In genomic region chr3:42830437-42831320, GRCh38 we compare ENCODE assay signal across 8 cellular contexts. TPM values are rescaled to one million over a fixed set of nuclear protein-coding genes. Genes with fewer than 3 reads are reported as not detected.
DNase-seq lines count a peak whose midpoint lies in the region; ATAC-seq and TF ChIP-seq lines count a peak whose summit lies in the region.

No MANE protein-coding gene starts in this region.

- TF ChIP-seq POLR2A in upper lobe of left lung (IDR thresholded peaks at IDR 0.05): no peak

- no peaks in the 10 kb centered on the region for H4K20me1 ChIP-seq in GM23338 (replicated peaks; ENCODE audit: insufficient read depth)

- H3K36me3 Mint-ChIP-seq in GM23338 (ENCODE audit: low read depth): no peaks in the 10 kb centered on the region

- no peak for TF ChIP-seq EP300 in upper lobe of left lung (IDR thresholded peaks at IDR 0.05)

- no peaks in the 10 kb centered on the region for H3K9me3 ChIP-seq in upper lobe of left lung

- H2AFZ ChIP-seq in GM23338: no peak overlapping the region

- H3K27me3 Mint-ChIP-seq in GM23338 (ENCODE audit: insufficient read depth, low read depth, poor library complexity): peaks cover 8% of the 10 kb centered on the region

- 37 to 38% methylated on average over 7 of the region's 7 CpGs for WGBS in upper lobe of left lung, 2 donors

- H3K4me3 Mint-ChIP-seq in GM23338: no peak overlapping the region; the same call in 2 of the 3 replicates

- H3K27ac Mint-ChIP-seq in GM23338: 0 out of 2 replicates have a peak overlapping the region, but pooled peaks have one; percentile 57

- no peaks in the 10 kb centered on the region for H3F3A ChIP-seq in GM23338 (replicated peaks; ENCODE audit: low read depth)

- H3K27ac ChIP-seq in GM23338 (ENCODE audit: low read depth): no peak overlapping the region
- no peak overlapping the region for H3K27ac ChIP-seq in upper lobe of left lung

- H3K79me2 ChIP-seq in GM23338 (replicated peaks; ENCODE audit: insufficient read depth): no peaks in the 10 kb centered on the region

- H3K4me2 ChIP-seq in GM23338: peak overlapping the region; percentile 39

- H3K4me3 ChIP-seq in GM23338: peak overlapping the region; percentile 26
- no peak overlapping the region for H3K4me3 ChIP-seq in upper lobe of left lung

- intact Hi-C loops in head of caudate nucleus (cut with DNase I): loop anchor here (10.0 kb wide), 1 partner anchor 54 kb away; no protein-coding TSS in a partner anchor

- H3K4me1 Mint-ChIP-seq in GM23338: peaks cover 15% of the 10 kb centered on the region

- TF ChIP-seq CTCF in GM23338 (conservative IDR thresholded peaks at IDR 0.05; ENCODE audit: low read depth in 2 of 2) (peak; percentile 79 to 82), upper lobe of left lung (IDR thresholded peaks at IDR 0.05) (peak in 4 of 6 experiments; percentile 39 to 46 (median 43))

- DNase-seq in AG08395 (ENCODE audit: low spot score): peak; percentile 37
- DNase-seq in GM23338 (ENCODE audit: low spot score): peak; percentile 91
- peak; percentile 58 to 62 for DNase-seq in SHP77 (lab: John Stamatoyannopoulos, UW)
- peak; percentile 7 for DNase-seq in globus pallidus (ENCODE audit: low spot score)
- DNase-seq in upper lobe of left lung: no peak
- DNase-seq in head of caudate nucleus: no peak
- DNase-seq in stimulated activated naive CD8-positive, alpha-beta T cell treated with anti-CD3 and anti-CD28 coated beads, Interleukin-15, Interleukin-2, amounts not matched to agents 100 U/mL and 50 U/mL, for 24 hours: no peak

- no peaks in the 10 kb centered on the region for H3K9me2 ChIP-seq in GM23338 (ENCODE audit: insufficient read depth)

- no peaks in the 10 kb centered on the region for H3K27me3 ChIP-seq in GM23338 (ENCODE audit: insufficient read depth)
- H3K27me3 ChIP-seq in upper lobe of left lung: no peaks in the 10 kb centered on the region

- no peaks in the 10 kb centered on the region for H3K9me3 Mint-ChIP-seq in GM23338

- no peaks in the 10 kb centered on the region for H3K36me3 ChIP-seq in GM23338 (ENCODE audit: insufficient read depth)
- H3K36me3 ChIP-seq in upper lobe of left lung: no peaks in the 10 kb centered on the region

- H3K4me1 ChIP-seq in GM23338 (ENCODE audit: insufficient read depth): peaks cover 7% of the 10 kb centered on the region; the same call in 1 of the 2 replicates
- peaks cover 0 to 5% (median 2%) of the 10 kb centered on the region in 4 donors for H3K4me1 ChIP-seq in upper lobe of left lung

- ATAC-seq in GM23338 (peak; percentile 84), upper lobe of left lung (ENCODE audit: low FRiP score in 2 of 2) (peak in 1 of 2 donors; percentile 76), HG03175 (IDR thresholded peaks at IDR 0.05; ENCODE audit: unreplicated experiment) (no peak)
- ATAC-seq in stimulated activated naive CD8-positive, alpha-beta T cell treated with anti-CD3 and anti-CD28 coated beads, Interleukin-15, Interleukin-2, amounts not matched to agents 100 U/mL and 50 U/mL, for 24 hours: no peak

TF ChIP-seq in GM23338, 12 proteins besides CTCF, POLR2A, EP300 and RAD21 (continues in another document):
- TF ChIP-seq JUNB (IDR thresholded peaks at IDR 0.05; ENCODE audit: unreplicated experiment) (no peak), NANOG (IDR thresholded peaks at IDR 0.05; ENCODE audit: borderline replicate concordance) (no peak), ZNF462 (CRISPR knock-in tag; IDR thresholded peaks at IDR 0.05) (no peak), CREB1 (CRISPR knock-in tag; IDR thresholded peaks at IDR 0.05; ENCODE audit: low read depth) (no peak), POLR2AphosphoS5 (IDR thresholded peaks at IDR 0.05; ENCODE audit: low read depth) (no peak)

RNA-seq across cellular contexts. Expression of gene ACKR2, which starts 21.4 kb away (rescaled TPM):
- total RNA-seq in GM23338 (2014; rRNA removed; shearing (Covaris generic)): 0.35 and 0.58 TPM in 2 replicates
- polyA plus RNA-seq in GM23338 (2016; fragmentation: Nextera tagmentation; extraction: Ambion mirVana): not detected in 2 replicates
- 1 to 10 TPM in 5 of 6 donors, not detected in 1; 1.1 to 8.2 (median 2.3) TPM for total RNA-seq in upper lobe of left lung

RNA-seq across cellular contexts. Expression of gene HIGD1A, which starts 26.4 kb away (rescaled TPM):
- 102 and 118 TPM in 2 replicates for total RNA-seq in GM23338 (2014; rRNA removed; shearing (Covaris generic))
- 127 and 144 TPM in 2 replicates for polyA plus RNA-seq in GM23338 (2016; fragmentation: Nextera tagmentation; extraction: Ambion mirVana)
- 100 to 1,000 TPM in 2 of 6 donors, 10 to 100 TPM in 4; 26.2 to 108 (median 73.3) TPM for total RNA-seq in upper lobe of left lung

RNA-seq across cellular contexts. Expression of gene CYP8B1, which starts 45.0 kb away (rescaled TPM):
- total RNA-seq in GM23338 (2014; rRNA removed; shearing (Covaris generic)): not detected in 2 replicates
- not detected in 2 replicates for polyA plus RNA-seq in GM23338 (2016; fragmentation: Nextera tagmentation; extraction: Ambion mirVana)
- total RNA-seq in upper lobe of left lung: under 1 TPM in 2 of 6 donors, not detected in 4; 0.13 to 0.14 TPM

RNA-seq across cellular contexts. Expression of gene CCDC13, which starts 57.6 kb away (rescaled TPM):
- total RNA-seq in GM23338 (2014; rRNA removed; shearing (Covaris generic)): 0.45 TPM in 1 of 2 replicates, not detected in the other
- 0.27 and 0.42 TPM in 2 replicates for polyA plus RNA-seq in GM23338 (2016; fragmentation: Nextera tagmentation; extraction: Ambion mirVana)
- total RNA-seq in upper lobe of left lung: 10 to 100 TPM in 1 of 6 donors, 1 to 10 TPM in 5; 2.1 to 12.8 (median 3.0) TPM

Comparison
In these comparisons a context has a peak if more than half of its experiments do, and no peak if none do; other contexts are left out.
1. DNase-seq: peak in AG08395 (single experiment), GM23338 (single experiment), SHP77 (2 of 2) and globus pallidus (single experiment); none in upper lobe of left lung (0 of 2), head of caudate nucleus (0 of 42) and stimulated activated naive CD8-positive, alpha-beta T cell treated with anti-CD3 and anti-CD28 coated beads, Interleukin-15, Interleukin-2, amounts not matched to agents 100 U/mL and 50 U/mL, for 24 hours (single experiment).